Comparison of ENCODE assay signal across 29 cellular contexts in the genomic region with DNA sequence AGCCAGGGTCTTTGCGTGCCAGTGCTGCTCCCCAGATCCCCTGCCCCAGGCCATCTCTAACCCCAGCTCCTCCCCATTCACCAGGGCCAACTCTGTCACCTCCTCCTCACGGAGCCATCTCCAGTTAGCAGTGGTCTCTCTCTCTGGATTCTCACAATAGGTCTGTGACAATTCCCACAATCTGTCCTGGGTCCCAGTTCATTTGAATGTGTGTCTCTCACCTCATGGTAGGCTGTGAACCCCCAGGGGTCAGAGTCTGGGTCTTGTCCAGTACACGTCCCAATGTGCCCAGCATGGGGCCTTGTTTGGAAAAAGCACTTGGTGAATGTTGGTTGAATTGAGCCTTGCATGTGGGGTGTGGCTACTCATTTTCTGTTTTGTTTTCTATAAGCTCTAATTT.
"Had no signal": no experiment of that assay in that cellular context is flagged by ENCODE, and none has a peak within 500 bp of the region (broad histone marks: within the 10 kb centered on the region; RNA-seq: fewer than 3 reads in every experiment).

No MANE protein-coding gene starts in this region.

- H3K4me1 Mint-ChIP-seq: nephron progenitor cell had no signal

- H3K27ac ChIP-seq: colonic mucosa, epithelial cell of prostate, heart right ventricle, lower lobe of right lung, pancreas, right lobe of liver, stomach, testis, tibial artery had no signal

- H3K4me3 Mint-ChIP-seq: central memory CD8-positive, alpha-beta T cell; effector memory CD8-positive, alpha-beta T cell; mesothelial cell of epicardium; naive thymus-derived CD8-positive, alpha-beta T cell; nephron progenitor cell; type B pancreatic cell had no signal

- H3K27me3 ChIP-seq: colonic mucosa, heart right ventricle, pancreas, right lobe of liver, stomach, testis, tibial artery had no signal

- H3K4me3 ChIP-seq: colonic mucosa, heart right ventricle, lower lobe of right lung, mucosa of descending colon, pancreas, right lobe of liver, stomach, testis, tibial artery had no signal

- FAIRE-seq: pancreas, small intestine had no signal

- H3K36me3 ChIP-seq: colonic mucosa had no signal

- H3K9me3 Mint-ChIP-seq: central memory CD8-positive, alpha-beta T cell; effector memory CD8-positive, alpha-beta T cell; mesothelial cell of epicardium; naive thymus-derived CD8-positive, alpha-beta T cell; nephron progenitor cell; type B pancreatic cell had no signal

- H3K4me1 ChIP-seq: colonic mucosa, heart right ventricle, lower lobe of right lung, testis, tibial artery had no signal

- H3K27me3 Mint-ChIP-seq: central memory CD8-positive, alpha-beta T cell; effector memory CD8-positive, alpha-beta T cell; naive thymus-derived CD8-positive, alpha-beta T cell; progenitor cell of endocrine pancreas; type B pancreatic cell had no signal

- DNase-seq: colonic mucosa; effector memory CD8-positive, alpha-beta T cell; foreskin melanocyte; glutamatergic neuron; heart right ventricle; hippocampal formation; islet precursor cell; kidney glomerular epithelial cell; left ventricle myocardium superior; lower lobe of right lung; mucosa of descending colon; naive thymus-derived CD8-positive, alpha-beta T cell; nephron progenitor cell; occipital lobe; pancreas; right lobe of liver; small intestine; stimulated activated CD4-positive, alpha-beta T cell treated with anti-CD3 and anti-CD28 coated beads, Interleukin-15, amount 100 ng/mL, for 24 hours; stimulated activated CD4-positive, alpha-beta T cell treated with anti-CD3 and anti-CD28 coated beads, Interleukin-2, amount 100 ng/mL, for 48 hours; stimulated activated naive CD4-positive, alpha-beta T cell; stomach; testis; tibial artery had no signal

- H3K9me3 ChIP-seq: colonic mucosa, heart right ventricle, lower lobe of right lung, mucosa of descending colon, pancreas, right lobe of liver, stomach, testis, tibial artery had no signal

- H3K27ac Mint-ChIP-seq: effector memory CD8-positive, alpha-beta T cell; nephron progenitor cell; type B pancreatic cell had no signal

- ATAC-seq: effector memory CD8-positive, alpha-beta T cell; esophagus mucosa; heart right ventricle; left ventricle myocardium superior; lower lobe of right lung; mucosa of descending colon; naive thymus-derived CD8-positive, alpha-beta T cell; pancreas; right lobe of liver had no signal
